In genomic region chr2:96914332-96914731, GRCh38 we compare ENCODE assay signal across 11 cellular contexts. TPM values are rescaled to one million over a fixed set of nuclear protein-coding genes. Genes with fewer than 3 reads are reported as not detected.
DNase-seq lines count a peak whose midpoint lies in the region; ATAC-seq and TF ChIP-seq lines count a peak whose summit lies in the region.
"Had no signal": no experiment of that assay in that cellular context is flagged by ENCODE, and none has a peak within 500 bp of the region (broad histone marks: within the 10 kb centered on the region; RNA-seq: fewer than 3 reads in every experiment).

No MANE protein-coding gene starts in this region.

- H3K4me2 ChIP-seq in mesenchymal stem cell (ENCODE audit: low read length, poor library complexity, severe bottlenecking) = no peak overlapping the region

- intact Hi-C loops in CD4-positive, alpha-beta T cell (cut with DNase I, micrococcal nuclease) = loop anchor here (2.0 to 5.0 kb wide), 2 partner anchors 40 to 57 kb away; partner anchors contain the start of gene ANKRD39 (in 1 of the 2)
- intact Hi-C loops in body of pancreas (cut with DNase I) (no loop called here), mucosa of descending colon (cut with DNase I, micrococcal nuclease) (no loop called here)

- POLR2A ChIA-PET in CD4-positive, alpha-beta T cell (lab: Charles Lee) = interaction anchor here (0.5 to 4.4 kb wide), 11 partner anchors 10 to 56 kb away, joined by 3 to 29 read pairs (median 11); partner anchors contain the start of gene ANKRD39

- no peaks in the 10 kb centered on the region for H3K79me1 ChIP-seq in mesenchymal stem cell (replicated peaks; ENCODE audit: low read length, poor library complexity, severe bottlenecking)

- no peak overlapping the region for H3K23ac ChIP-seq in mesenchymal stem cell (ENCODE audit: low read length in 2 of 2)

- no peak overlapping the region for H3K18ac ChIP-seq in mesenchymal stem cell (ENCODE audit: low read depth in 1 of 2, low read length in 2 of 2)

- no peaks in the 10 kb centered on the region for H3K27me3 Mint-ChIP-seq in CD4-positive, alpha-beta T cell
- peaks cover 7% of the 10 kb centered on the region for H3K27me3 Mint-ChIP-seq in IgD-negative memory B cell

- no peaks in the 10 kb centered on the region for H3K27me3 ChIP-seq in CD4-positive, alpha-beta T cell (ENCODE audit: control insufficient read depth, insufficient read depth, low read length)
- H3K27me3 ChIP-seq in body of pancreas (no peaks in the 10 kb centered on the region), mesenchymal stem cell (ENCODE audit: control insufficient read depth in 1 of 2, insufficient read depth in 1 of 2, low read length in 2 of 2) (peaks cover 11 to 16% of the 10 kb centered on the region in 2 experiments)

- no peak overlapping the region for H4K91ac ChIP-seq in mesenchymal stem cell (ENCODE audit: low read length)

- peak overlapping the region; percentile 82 for H3K4me3 Mint-ChIP-seq in CD4-positive, alpha-beta T cell
- H3K4me3 Mint-ChIP-seq in IgD-negative memory B cell = peak overlapping the region in 3 of 4 donors; percentile 22 to 88 (median 33)

- H3K27ac Mint-ChIP-seq in CD4-positive, alpha-beta T cell = peak overlapping the region; percentile 84
- peak overlapping the region in 2 of 3 donors; percentile 9 to 75 for H3K27ac Mint-ChIP-seq in IgD-negative memory B cell

- no peak overlapping the region for H2AFZ ChIP-seq in mesenchymal stem cell (ENCODE audit: low read depth, low read length)

- H2BK12ac ChIP-seq in mesenchymal stem cell (ENCODE audit: low read length in 2 of 2) = no peak overlapping the region

- H3K36me3 ChIP-seq in body of pancreas (replicated peaks in 1 of 2; ENCODE audit: insufficient read depth in 1 of 2, low read depth in 2 of 2) (no peaks in the 10 kb centered on the region), mesenchymal stem cell (ENCODE audit: control insufficient read depth in 1 of 2, insufficient read depth in 2 of 2, low read depth in 1 of 2, low read length in 2 of 2) (no peaks in the 10 kb centered on the region), mucosa of descending colon (ENCODE audit: low read depth) (no peaks in the 10 kb centered on the region)
- H3K36me3 ChIP-seq: tibial artery had no signal

- peaks cover 16% of the 10 kb centered on the region for H3K9me3 ChIP-seq in CD4-positive, alpha-beta T cell (ENCODE audit: control insufficient read depth, low read length)
- H3K9me3 ChIP-seq in body of pancreas = no peaks in the 10 kb centered on the region
- H3K9me3 ChIP-seq in mesenchymal stem cell (ENCODE audit: control insufficient read depth, low read length) = peaks cover 22% of the 10 kb centered on the region
- H3K9me3 ChIP-seq in mucosa of descending colon = no peaks in the 10 kb centered on the region
- H3K9me3 ChIP-seq: tibial artery had no signal

- H3K4me3 ChIP-seq in body of pancreas = no peak overlapping the region
- H3K4me3 ChIP-seq in mesenchymal stem cell (ENCODE audit: insufficient read depth in 1 of 2, low read depth in 1 of 2, low read length in 2 of 2) = no peak overlapping the region
- H3K4me3 ChIP-seq in mucosa of descending colon = no peak overlapping the region
- H3K4me3 ChIP-seq: tibial artery had no signal

- no peak for ATAC-seq in CD4-positive, alpha-beta T cell (ENCODE audit: poor library complexity)
- ATAC-seq in body of pancreas = peak; percentile 41
- no peak for ATAC-seq in GM19455 (IDR thresholded peaks at IDR 0.05; ENCODE audit: unreplicated experiment)
- no peak for ATAC-seq in mucosa of descending colon

- peak overlapping the region; percentile 64 for H3K27ac ChIP-seq in CD4-positive, alpha-beta T cell (ENCODE audit: low read depth, low read length)
- no peak overlapping the region for H3K27ac ChIP-seq in body of pancreas
- H3K27ac ChIP-seq in mesenchymal stem cell (ENCODE audit: low read length, poor library complexity, severe bottlenecking) = no peak overlapping the region
- H3K27ac ChIP-seq: tibial artery had no signal

- WGBS in body of pancreas, 2 donors = 57 to 67% methylated on average over 5 of the region's 5 CpGs
- WGBS in mesenchymal stem cell = 80% methylated on average over 5 of the region's 5 CpGs

- no peak overlapping the region for H2BK120ac ChIP-seq in mesenchymal stem cell (ENCODE audit: low read depth, low read length)

- H3K4me1 ChIP-seq in body of pancreas = no peaks in the 10 kb centered on the region
- H3K4me1 ChIP-seq in mesenchymal stem cell (ENCODE audit: control insufficient read depth, insufficient read depth, low read depth, low read length) = no peaks in the 10 kb centered on the region
- H3K4me1 ChIP-seq in mucosa of descending colon (ENCODE audit: low read depth) = no peaks in the 10 kb centered on the region
- H3K4me1 ChIP-seq: tibial artery had no signal

- H4K8ac ChIP-seq in mesenchymal stem cell (ENCODE audit: low read length) = no peak overlapping the region

- no peak overlapping the region for H3K14ac ChIP-seq in mesenchymal stem cell (ENCODE audit: low read length in 2 of 2)

- TF ChIP-seq POLR2A in body of pancreas (IDR thresholded peaks at IDR 0.05) = no peak

- H2BK5ac ChIP-seq in mesenchymal stem cell (ENCODE audit: low read depth, low read length, poor library complexity, severe bottlenecking) = no peak overlapping the region

- no peak overlapping the region for H2AK5ac ChIP-seq in mesenchymal stem cell (ENCODE audit: low read length, severe bottlenecking)

- CTCF ChIA-PET in CD4-positive, alpha-beta T cell (lab: Charles Lee) = interaction anchor here (1.4 kb wide), 1 partner anchor 57 kb away, joined by 3 read pairs; the partner anchor contains the start of gene ANKRD39

- H3K9ac ChIP-seq in mesenchymal stem cell (ENCODE audit: low read length) = peak overlapping the region; percentile 41

- no peak overlapping the region for H2BK15ac ChIP-seq in mesenchymal stem cell (ENCODE audit: low read depth, poor library complexity, severe bottlenecking)

- peaks cover 21% of the 10 kb centered on the region for H3K36me3 Mint-ChIP-seq in CD4-positive, alpha-beta T cell (ENCODE audit: low read depth)
- H3K36me3 Mint-ChIP-seq in IgD-negative memory B cell = no peaks in the 10 kb centered on the region

- peaks cover 90% of the 10 kb centered on the region for H3K4me1 Mint-ChIP-seq in CD4-positive, alpha-beta T cell (ENCODE audit: low read depth)
- peaks cover 15 to 25% (median 20%) of the 10 kb centered on the region in 3 donors for H3K4me1 Mint-ChIP-seq in IgD-negative memory B cell

- H3K4ac ChIP-seq in mesenchymal stem cell (ENCODE audit: low read depth in 1 of 2, low read length in 2 of 2) = no peak overlapping the region

- no peak for DNase-seq in CD4-positive, alpha-beta T cell
- DNase-seq in body of pancreas (no peak), mesenchymal stem cell (no peak), SHP77 (lab: John Stamatoyannopoulos, UW) (no peak), mucosa of descending colon (no peak), NCI-H1105 (lab: John Stamatoyannopoulos, UW) (no peak)
- DNase-seq: NCI-H1417 treated with DMSO at 0.1 percent for 48 hours, NCI-H774 had no signal

- H3K9me3 Mint-ChIP-seq in CD4-positive, alpha-beta T cell = no peaks in the 10 kb centered on the region
- peaks cover 0 to 7% (median 0%) of the 10 kb centered on the region in 3 donors for H3K9me3 Mint-ChIP-seq in IgD-negative memory B cell

- TF ChIP-seq CTCF in CD4-positive, alpha-beta T cell (IDR thresholded peaks at IDR 0.05) = no peak
- TF ChIP-seq CTCF in body of pancreas (IDR thresholded peaks at IDR 0.05) = no peak
- TF ChIP-seq CTCF in mucosa of descending colon (IDR thresholded peaks at IDR 0.05) = no peak

RNA-seq across cellular contexts. Expression of gene SEMA4C, which starts 44.5 kb away (rescaled TPM):
- 10 to 100 TPM; 55.8 to 56.8 TPM for total RNA-seq in CD4-positive, alpha-beta T cell
- polyA plus RNA-seq in IgD-negative memory B cell = 0.58 TPM
- total RNA-seq in body of pancreas = 10 to 100 TPM; 11.2 to 13.7 TPM
- 20.2 TPM for polyA plus RNA-seq in mesenchymal stem cell (2013, experiment 1 of 2)
- 20.7 TPM for polyA plus RNA-seq in mesenchymal stem cell (2013, experiment 2 of 2)
- 10 to 100 TPM; 14.4 to 83.8 (median 17.5) TPM for total RNA-seq in mucosa of descending colon

RNA-seq across cellular contexts. Expression of gene ANKRD39, which starts 56.5 kb away (rescaled TPM):
- 10 to 100 TPM; 17.2 to 18.3 TPM for total RNA-seq in CD4-positive, alpha-beta T cell
- 16.3 TPM for polyA plus RNA-seq in IgD-negative memory B cell
- total RNA-seq in body of pancreas (10 to 100 TPM in 1 of 2 donors, 1 to 10 TPM in 1; 2.3 to 14.3 TPM), mucosa of descending colon (10 to 100 TPM; 11.2 to 14.1 (median 12.2) TPM)
- 11.8 TPM for polyA plus RNA-seq in mesenchymal stem cell (2013, experiment 1 of 2)
- polyA plus RNA-seq in mesenchymal stem cell (2013, experiment 2 of 2) = 10.8 TPM

Comparison
In these comparisons a context has a peak if more than half of its experiments do, and no peak if none do; other contexts are left out.
1. intact Hi-C loops: an anchor here in CD4-positive, alpha-beta T cell (2.0 to 5.0 kb wide); none called in body of pancreas and mucosa of descending colon.